Comparison of ENCODE assay signal across 1 cellular context in genomic region chr2:170717991-170718589, GRCh38.
TF ChIP-seq lines count a peak whose summit lies in the region.

No MANE protein-coding gene starts in this region.

TF ChIP-seq in HepG2, 621 proteins besides CTCF, POLR2A, EP300 and RAD21 (continued from another document and continues in another):
- no peak for TF ChIP-seq ZNF781 (CRISPR knock-in tag; IDR thresholded peaks at IDR 0.05; ENCODE audit: borderline replicate concordance, not compliant biosample characterization)
- TF ChIP-seq ZNF18 (CRISPR knock-in tag; IDR thresholded peaks at IDR 0.05; ENCODE audit: insufficient replicate concordance) = no peak
- TF ChIP-seq ZNF816 (CRISPR knock-in tag; IDR thresholded peaks at IDR 0.05; ENCODE audit: borderline replicate concordance) = no peak
- 0 out of 2 replicates have a peak, but pooled peaks have one; percentile 57 for TF ChIP-seq MAF1 (CRISPR knock-in tag; IDR thresholded peaks at IDR 0.05; ENCODE audit: borderline replicate concordance)
- no peak for TF ChIP-seq ZNF224 (CRISPR knock-in tag; IDR thresholded peaks at IDR 0.05)
- TF ChIP-seq MEIS2 (CRISPR knock-in tag; IDR thresholded peaks at IDR 0.05) = no peak
- TF ChIP-seq ZNF614 (CRISPR knock-in tag; IDR thresholded peaks at IDR 0.05; ENCODE audit: borderline replicate concordance) = no peak
- no peak for TF ChIP-seq GMEB2 (CRISPR knock-in tag; IDR thresholded peaks at IDR 0.05; ENCODE audit: low read depth)
- no peak; the same call in 1 of the 2 replicates for TF ChIP-seq SIN3A (IDR thresholded peaks at IDR 0.05; ENCODE audit: borderline replicate concordance, low read depth, low read length)
- no peak for TF ChIP-seq ZNF362 (CRISPR knock-in tag; IDR thresholded peaks at IDR 0.05; ENCODE audit: borderline replicate concordance)
- TF ChIP-seq IKZF1 (IDR thresholded peaks at IDR 0.05) = no peak
- no peak for TF ChIP-seq ADNP (CRISPR knock-in tag; IDR thresholded peaks at IDR 0.05)
- no peak for TF ChIP-seq ZNF589 (CRISPR knock-in tag; conservative IDR thresholded peaks at IDR 0.05)
- TF ChIP-seq ZSCAN22 (CRISPR knock-in tag; IDR thresholded peaks at IDR 0.05) = no peak
- no peak for TF ChIP-seq MTA3 (CRISPR knock-in tag; IDR thresholded peaks at IDR 0.05)
- TF ChIP-seq ZNF513 (CRISPR knock-in tag; conservative IDR thresholded peaks at IDR 0.05) = no peak
- TF ChIP-seq ZNF83 (CRISPR knock-in tag; IDR thresholded peaks at IDR 0.05; ENCODE audit: borderline replicate concordance) = no peak
- TF ChIP-seq ZNF879 (CRISPR knock-in tag; IDR thresholded peaks at IDR 0.05) = no peak
- no peak for TF ChIP-seq SCMH1 (CRISPR knock-in tag; IDR thresholded peaks at IDR 0.05; ENCODE audit: borderline replicate concordance)
- 0 out of 2 replicates have a peak, but pooled peaks have one; percentile 10 for TF ChIP-seq FOXK1 (CRISPR knock-in tag; IDR thresholded peaks at IDR 0.05; ENCODE audit: borderline replicate concordance, low read depth)
- TF ChIP-seq ZNF142 (CRISPR knock-in tag; IDR thresholded peaks at IDR 0.05) = peak; percentile 68; the same call in 1 of the 2 replicates
- peak; percentile 48; the same call in 1 of the 2 replicates for TF ChIP-seq KLF12 (CRISPR knock-in tag; IDR thresholded peaks at IDR 0.05; ENCODE audit: borderline replicate concordance)
- TF ChIP-seq DDIT3 (CRISPR knock-in tag; IDR thresholded peaks at IDR 0.05) = no peak
- TF ChIP-seq FOXC1 (CRISPR knock-in tag; IDR thresholded peaks at IDR 0.05; ENCODE audit: borderline replicate concordance) = no peak
- TF ChIP-seq NR0B2 (CRISPR knock-in tag; IDR thresholded peaks at IDR 0.05) = no peak
- no peak for TF ChIP-seq PITX1 (CRISPR knock-in tag; IDR thresholded peaks at IDR 0.05)
- TF ChIP-seq ZNF766 (CRISPR knock-in tag; IDR thresholded peaks at IDR 0.05; ENCODE audit: borderline replicate concordance) = no peak
- TF ChIP-seq ZXDC (CRISPR knock-in tag; IDR thresholded peaks at IDR 0.05) = no peak
- no peak for TF ChIP-seq PBX3 (CRISPR knock-in tag; IDR thresholded peaks at IDR 0.05; ENCODE audit: borderline replicate concordance)
- no peak for TF ChIP-seq HOXA5 (CRISPR knock-in tag; IDR thresholded peaks at IDR 0.05)
- no peak for TF ChIP-seq ZBED4 (CRISPR knock-in tag; IDR thresholded peaks at IDR 0.05; ENCODE audit: borderline replicate concordance)
- TF ChIP-seq ZNF770 (CRISPR knock-in tag; IDR thresholded peaks at IDR 0.05) = no peak
